3 cellular contexts compared by ENCODE assay signal in genomic region chr9:105473221-105473620, GRCh38.
TF ChIP-seq lines count a peak whose summit lies in the region.

No MANE protein-coding gene starts in this region.

TF ChIP-seq in A549, 52 proteins besides CTCF, POLR2A, EP300 and RAD21:
- TF ChIP-seq MAFK (IDR thresholded peaks at IDR 0.05; ENCODE audit: partially characterized antibody) (peak; percentile 52), TFCP2L1 (CRISPR knock-in tag; IDR thresholded peaks at IDR 0.05) (no peak)

TF ChIP-seq in IMR-90, 13 proteins besides CTCF, POLR2A, EP300 and RAD21:
- TF ChIP-seq MAFK (IDR thresholded peaks at IDR 0.05; ENCODE audit: low read depth, low read length) (0 out of 2 replicates have a peak, but pooled peaks have one; percentile 33), RCOR1 (IDR thresholded peaks at IDR 0.05; ENCODE audit: insufficient replicate concordance, low read length) (no peak)

TF ChIP-seq in SK-N-SH, 30 proteins besides CTCF, POLR2A, EP300 and RAD21:
- TF ChIP-seq YY1 (IDR thresholded peaks at IDR 0.05; ENCODE audit: low read depth) = no peak
- TF ChIP-seq RCOR1 (IDR thresholded peaks at IDR 0.05; ENCODE audit: low read length) = no peak
- no peak for TF ChIP-seq GATA2 (CRISPR knock-in tag; IDR thresholded peaks at IDR 0.05)
- TF ChIP-seq TAF1 (IDR thresholded peaks at IDR 0.05; ENCODE audit: borderline replicate concordance, low read depth, low read length) = no peak
- no peak for TF ChIP-seq CHD2 (IDR thresholded peaks at IDR 0.05; ENCODE audit: low read length, partially characterized antibody)
- no peak for TF ChIP-seq FOXM1 (IDR thresholded peaks at IDR 0.05; ENCODE audit: low read depth)
- TF ChIP-seq GABPA (IDR thresholded peaks at IDR 0.05; ENCODE audit: low read depth) = no peak
- no peak for TF ChIP-seq RXRA (IDR thresholded peaks at IDR 0.05; ENCODE audit: borderline replicate concordance, low read depth)
- TF ChIP-seq, protein P1, sequence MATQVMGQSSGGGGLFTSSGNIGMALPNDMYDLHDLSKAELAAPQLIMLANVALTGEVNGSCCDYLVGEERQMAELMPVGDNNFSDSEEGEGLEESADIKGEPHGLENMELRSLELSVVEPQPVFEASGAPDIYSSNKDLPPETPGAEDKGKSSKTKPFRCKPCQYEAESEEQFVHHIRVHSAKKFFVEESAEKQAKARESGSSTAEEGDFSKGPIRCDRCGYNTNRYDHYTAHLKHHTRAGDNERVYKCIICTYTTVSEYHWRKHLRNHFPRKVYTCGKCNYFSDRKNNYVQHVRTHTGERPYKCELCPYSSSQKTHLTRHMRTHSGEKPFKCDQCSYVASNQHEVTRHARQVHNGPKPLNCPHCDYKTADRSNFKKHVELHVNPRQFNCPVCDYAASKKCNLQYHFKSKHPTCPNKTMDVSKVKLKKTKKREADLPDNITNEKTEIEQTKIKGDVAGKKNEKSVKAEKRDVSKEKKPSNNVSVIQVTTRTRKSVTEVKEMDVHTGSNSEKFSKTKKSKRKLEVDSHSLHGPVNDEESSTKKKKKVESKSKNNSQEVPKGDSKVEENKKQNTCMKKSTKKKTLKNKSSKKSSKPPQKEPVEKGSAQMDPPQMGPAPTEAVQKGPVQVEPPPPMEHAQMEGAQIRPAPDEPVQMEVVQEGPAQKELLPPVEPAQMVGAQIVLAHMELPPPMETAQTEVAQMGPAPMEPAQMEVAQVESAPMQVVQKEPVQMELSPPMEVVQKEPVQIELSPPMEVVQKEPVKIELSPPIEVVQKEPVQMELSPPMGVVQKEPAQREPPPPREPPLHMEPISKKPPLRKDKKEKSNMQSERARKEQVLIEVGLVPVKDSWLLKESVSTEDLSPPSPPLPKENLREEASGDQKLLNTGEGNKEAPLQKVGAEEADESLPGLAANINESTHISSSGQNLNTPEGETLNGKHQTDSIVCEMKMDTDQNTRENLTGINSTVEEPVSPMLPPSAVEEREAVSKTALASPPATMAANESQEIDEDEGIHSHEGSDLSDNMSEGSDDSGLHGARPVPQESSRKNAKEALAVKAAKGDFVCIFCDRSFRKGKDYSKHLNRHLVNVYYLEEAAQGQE (IDR thresholded peaks at IDR 0.05; ENCODE audit: low read depth, low read length) = no peak
- TF ChIP-seq TCF12 (IDR thresholded peaks at IDR 0.05) = no peak
- no peak for TF ChIP-seq NRF1 (IDR thresholded peaks at IDR 0.05; ENCODE audit: low read depth, low read length)
- no peak for TF ChIP-seq MXI1 (IDR thresholded peaks at IDR 0.05; ENCODE audit: low read depth, low read length)
- TF ChIP-seq RFX5 (IDR thresholded peaks at IDR 0.05; ENCODE audit: low read length) = no peak
- TF ChIP-seq, protein P2, sequence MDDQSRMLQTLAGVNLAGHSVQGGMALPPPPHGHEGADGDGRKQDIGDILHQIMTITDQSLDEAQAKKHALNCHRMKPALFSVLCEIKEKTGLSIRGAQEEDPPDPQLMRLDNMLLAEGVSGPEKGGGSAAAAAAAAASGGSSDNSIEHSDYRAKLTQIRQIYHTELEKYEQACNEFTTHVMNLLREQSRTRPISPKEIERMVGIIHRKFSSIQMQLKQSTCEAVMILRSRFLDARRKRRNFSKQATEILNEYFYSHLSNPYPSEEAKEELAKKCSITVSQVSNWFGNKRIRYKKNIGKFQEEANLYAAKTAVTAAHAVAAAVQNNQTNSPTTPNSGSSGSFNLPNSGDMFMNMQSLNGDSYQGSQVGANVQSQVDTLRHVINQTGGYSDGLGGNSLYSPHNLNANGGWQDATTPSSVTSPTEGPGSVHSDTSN (IDR thresholded peaks at IDR 0.05) = no peak
- no peak for TF ChIP-seq FOXJ3 (CRISPR knock-in tag; IDR thresholded peaks at IDR 0.05)
- no peak for TF ChIP-seq TEAD4 (IDR thresholded peaks at IDR 0.05; ENCODE audit: borderline replicate concordance, insufficient read depth)
- no peak for TF ChIP-seq USF2 (IDR thresholded peaks at IDR 0.05; ENCODE audit: borderline replicate concordance, low read depth, low read length)
